In genomic region chr10:35875281-35875680, GRCh38 we compare ENCODE assay signal across 16 cellular contexts.
DNase-seq lines count a peak whose midpoint lies in the region; TF ChIP-seq lines count a peak whose summit lies in the region.
"Had no signal": no experiment of that assay in that cellular context is flagged by ENCODE, and none has a peak within 500 bp of the region (broad histone marks: within the 10 kb centered on the region; RNA-seq: fewer than 3 reads in every experiment).

No MANE protein-coding gene starts in this region.

- no peak for TF ChIP-seq CTCF in cardiac muscle cell (IDR thresholded peaks at IDR 0.05; ENCODE audit: low read depth, low read length)
- no peak for TF ChIP-seq CTCF in fibroblast of pulmonary artery (IDR thresholded peaks at IDR 0.05; ENCODE audit: low read length, missing control alignments)
- no peak for TF ChIP-seq CTCF in uterus (IDR thresholded peaks at IDR 0.05)
- no peak for TF ChIP-seq CTCF in GM13976 (IDR thresholded peaks at IDR 0.05; ENCODE audit: borderline replicate concordance, control extremely low read depth, extremely low read depth, insufficient read depth, missing control alignments)
- no peak for TF ChIP-seq CTCF in dorsolateral prefrontal cortex (IDR thresholded peaks at IDR 0.05 in 54 of 56, conservative IDR thresholded peaks at IDR 0.05 in 2 of 56; ENCODE audit: low read depth in 1 of 56, partially characterized antibody in 56 of 56)

- peak; percentile 86 to 88 for DNase-seq in cardiac muscle cell (ENCODE audit: low read depth in 1 of 2, low spot score in 1 of 2)
- DNase-seq in cardiac septum (ENCODE audit: low spot score), result no peak
- peak; percentile 69 for DNase-seq in fibroblast of pulmonary artery (ENCODE audit: low read depth)
- DNase-seq in uterus, result peak; percentile 17 to 27
- DNase-seq in GM13976 (ENCODE audit: low spot score), result no peak
- no peak for DNase-seq in dorsolateral prefrontal cortex
- DNase-seq in GOT3 (lab: John Stamatoyannopoulos, UW), result no peak
- DNase-seq: activated CD8-positive, alpha-beta T cell treated with anti-CD3 and anti-CD28 coated beads for 36 hours; Calu3; KG1; NCI-H1417; NCI-H510A; RPMI8226; T1000; testis had no signal

- TF ChIP-seq POLR2A in uterus (IDR thresholded peaks at IDR 0.05), result no peak

- H3K9me3 ChIP-seq in cardiac muscle cell (ENCODE audit: low read depth), result no peaks in the 10 kb centered on the region
- H3K9me3 ChIP-seq in mesodermal cell (ENCODE audit: control insufficient read depth, low read length), result no peaks in the 10 kb centered on the region
- no peaks in the 10 kb centered on the region for H3K9me3 ChIP-seq in uterus
- H3K9me3 ChIP-seq: testis had no signal

- in situ Hi-C loops in GM13976 (cut with MboI; ENCODE audit: low sequenced_read_pairs, unreplicated experiment), result no loop called here

- H3K36me3 ChIP-seq in cardiac muscle cell, result no peaks in the 10 kb centered on the region
- no peaks in the 10 kb centered on the region for H3K36me3 ChIP-seq in mesodermal cell (ENCODE audit: control insufficient read depth, insufficient read depth, low read length)
- no peaks in the 10 kb centered on the region for H3K36me3 ChIP-seq in uterus

- 6 to 17% methylated on average over 4 to 5 of the region's 7 CpGs for WGBS in mesodermal cell (ENCODE audit: insufficient coverage in 2 of 2), 2 experiments

- H3K27me3 ChIP-seq in cardiac muscle cell, result no peaks in the 10 kb centered on the region
- H3K27me3 ChIP-seq in uterus, result no peaks in the 10 kb centered on the region
- H3K27me3 ChIP-seq in dorsolateral prefrontal cortex, result peaks cover 0 to 4% (median 0%) of the 10 kb centered on the region in 45 donors
- H3K27me3 ChIP-seq: testis had no signal

- H3K4me1 ChIP-seq in cardiac muscle cell (ENCODE audit: low read depth) (peaks cover 17% of the 10 kb centered on the region), mesodermal cell (ENCODE audit: control insufficient read depth, insufficient read depth, low read length, poor library complexity, severe bottlenecking) (peaks cover 16% of the 10 kb centered on the region), uterus (peaks cover 0 to 5% of the 10 kb centered on the region in 2 donors)
- H3K4me1 ChIP-seq: testis had no signal

- H3K27ac ChIP-seq in cardiac muscle cell, result peak overlapping the region; percentile 85
- H3K27ac ChIP-seq in mesodermal cell (ENCODE audit: low read depth, low read length, severe bottlenecking), result peak overlapping the region; percentile 91
- H3K27ac ChIP-seq in uterus, result peak overlapping the region in 1 of 2 donors; percentile 34
- H3K27ac ChIP-seq in dorsolateral prefrontal cortex, result no peak overlapping the region
- H3K27ac ChIP-seq: testis had no signal

- intact Hi-C loops in cardiac septum (cut with DNase I) (no loop called here), uterus (cut with DNase I; ENCODE audit: low total_unique reads) (no loop called here), dorsolateral prefrontal cortex (cut with DNase I) (no loop called here)

- H3K4me3 ChIP-seq in cardiac muscle cell, result no peak overlapping the region
- H3K4me3 ChIP-seq in fibroblast of pulmonary artery (replicated peaks; ENCODE audit: low read depth, low read length), result no peak overlapping the region
- H3K4me3 ChIP-seq in mesodermal cell (ENCODE audit: extremely low read depth, insufficient read depth, low read length, poor library complexity, severe bottlenecking), result no peak overlapping the region
- H3K4me3 ChIP-seq in uterus, result no peak overlapping the region
- H3K4me3 ChIP-seq in dorsolateral prefrontal cortex, result no peak overlapping the region
- H3K4me3 ChIP-seq: testis had no signal

Comparison
In these comparisons a context has a peak if more than half of its experiments do, and no peak if none do; other contexts are left out.
1. DNase-seq: peak in cardiac muscle cell (2 of 2), fibroblast of pulmonary artery (single experiment) and uterus (2 of 2); none in cardiac septum (single experiment), GM13976 (single experiment), dorsolateral prefrontal cortex (0 of 10) and GOT3 (single experiment).
2. H3K27ac ChIP-seq: peak in cardiac muscle cell (single experiment) and mesodermal cell (single experiment); none in dorsolateral prefrontal cortex (0 of 59).